ENCODE assay signal across 1 cellular context in the genomic region with DNA sequence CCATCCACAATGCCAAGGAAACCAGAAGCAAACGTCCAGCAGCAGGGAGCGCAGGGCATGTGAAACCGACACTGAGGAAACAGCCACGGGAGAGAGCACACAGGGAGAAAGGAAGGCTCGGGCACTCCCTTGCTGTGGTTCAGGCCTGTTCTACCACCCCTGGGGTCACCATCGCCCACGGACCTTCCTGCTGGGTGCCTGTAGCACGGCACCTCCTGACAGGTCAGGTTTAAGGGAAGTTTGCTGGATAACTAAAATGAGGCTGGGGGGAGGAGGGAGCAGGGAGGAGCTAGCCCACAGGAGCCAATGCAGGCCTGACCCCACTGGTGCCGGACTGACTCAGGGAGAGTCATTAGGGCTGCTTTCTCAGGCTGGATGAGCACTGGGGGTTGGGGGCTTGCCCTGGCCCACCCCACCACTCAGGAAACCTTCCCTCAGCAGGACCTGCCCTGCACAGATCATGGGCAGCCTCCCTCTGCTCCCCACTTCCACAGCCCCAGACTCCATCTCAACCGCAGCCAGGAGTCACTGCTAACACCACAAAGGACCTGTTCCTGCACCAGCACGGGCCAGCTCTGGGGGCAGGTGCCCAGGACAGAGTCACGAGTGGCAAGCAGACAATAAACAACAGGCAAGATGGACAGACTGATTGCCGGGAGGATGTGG.
TF ChIP-seq lines count a peak whose summit lies in the region.

No MANE protein-coding gene starts in this region.

TF ChIP-seq in K562, 482 proteins besides CTCF, POLR2A, EP300 and RAD21:
- TF ChIP-seq, protein P1, sequence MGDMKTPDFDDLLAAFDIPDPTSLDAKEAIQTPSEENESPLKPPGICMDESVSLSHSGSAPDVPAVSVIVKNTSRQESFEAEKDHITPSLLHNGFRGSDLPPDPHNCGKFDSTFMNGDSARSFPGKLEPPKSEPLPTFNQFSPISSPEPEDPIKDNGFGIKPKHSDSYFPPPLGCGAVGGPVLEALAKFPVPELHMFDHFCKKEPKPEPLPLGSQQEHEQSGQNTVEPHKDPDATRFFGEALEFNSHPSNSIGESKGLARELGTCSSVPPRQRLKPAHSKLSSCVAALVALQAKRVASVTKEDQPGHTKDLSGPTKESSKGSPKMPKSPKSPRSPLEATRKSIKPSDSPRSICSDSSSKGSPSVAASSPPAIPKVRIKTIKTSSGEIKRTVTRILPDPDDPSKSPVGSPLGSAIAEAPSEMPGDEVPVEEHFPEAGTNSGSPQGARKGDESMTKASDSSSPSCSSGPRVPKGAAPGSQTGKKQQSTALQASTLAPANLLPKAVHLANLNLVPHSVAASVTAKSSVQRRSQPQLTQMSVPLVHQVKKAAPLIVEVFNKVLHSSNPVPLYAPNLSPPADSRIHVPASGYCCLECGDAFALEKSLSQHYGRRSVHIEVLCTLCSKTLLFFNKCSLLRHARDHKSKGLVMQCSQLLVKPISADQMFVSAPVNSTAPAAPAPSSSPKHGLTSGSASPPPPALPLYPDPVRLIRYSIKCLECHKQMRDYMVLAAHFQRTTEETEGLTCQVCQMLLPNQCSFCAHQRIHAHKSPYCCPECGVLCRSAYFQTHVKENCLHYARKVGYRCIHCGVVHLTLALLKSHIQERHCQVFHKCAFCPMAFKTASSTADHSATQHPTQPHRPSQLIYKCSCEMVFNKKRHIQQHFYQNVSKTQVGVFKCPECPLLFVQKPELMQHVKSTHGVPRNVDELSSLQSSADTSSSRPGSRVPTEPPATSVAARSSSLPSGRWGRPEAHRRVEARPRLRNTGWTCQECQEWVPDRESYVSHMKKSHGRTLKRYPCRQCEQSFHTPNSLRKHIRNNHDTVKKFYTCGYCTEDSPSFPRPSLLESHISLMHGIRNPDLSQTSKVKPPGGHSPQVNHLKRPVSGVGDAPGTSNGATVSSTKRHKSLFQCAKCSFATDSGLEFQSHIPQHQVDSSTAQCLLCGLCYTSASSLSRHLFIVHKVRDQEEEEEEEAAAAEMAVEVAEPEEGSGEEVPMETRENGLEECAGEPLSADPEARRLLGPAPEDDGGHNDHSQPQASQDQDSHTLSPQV (IDR thresholded peaks at IDR 0.05), result no peak
- TF ChIP-seq ZNF232 (CRISPR knock-in tag; IDR thresholded peaks at IDR 0.05) (no peak), RBFOX2 (IDR thresholded peaks at IDR 0.05; ENCODE audit: low read depth, low read length) (peak; percentile 50), ZNF263 (CRISPR knock-in tag; IDR thresholded peaks at IDR 0.05; ENCODE audit: borderline replicate concordance) (0 out of 2 replicates have a peak, but pooled peaks have one; percentile 40), DIDO1 (tag; IDR thresholded peaks at IDR 0.05; ENCODE audit: low read depth) (no peak), PHF21A (IDR thresholded peaks at IDR 0.05; ENCODE audit: borderline replicate concordance, low read depth) (no peak)
- TF ChIP-seq, protein P2, sequence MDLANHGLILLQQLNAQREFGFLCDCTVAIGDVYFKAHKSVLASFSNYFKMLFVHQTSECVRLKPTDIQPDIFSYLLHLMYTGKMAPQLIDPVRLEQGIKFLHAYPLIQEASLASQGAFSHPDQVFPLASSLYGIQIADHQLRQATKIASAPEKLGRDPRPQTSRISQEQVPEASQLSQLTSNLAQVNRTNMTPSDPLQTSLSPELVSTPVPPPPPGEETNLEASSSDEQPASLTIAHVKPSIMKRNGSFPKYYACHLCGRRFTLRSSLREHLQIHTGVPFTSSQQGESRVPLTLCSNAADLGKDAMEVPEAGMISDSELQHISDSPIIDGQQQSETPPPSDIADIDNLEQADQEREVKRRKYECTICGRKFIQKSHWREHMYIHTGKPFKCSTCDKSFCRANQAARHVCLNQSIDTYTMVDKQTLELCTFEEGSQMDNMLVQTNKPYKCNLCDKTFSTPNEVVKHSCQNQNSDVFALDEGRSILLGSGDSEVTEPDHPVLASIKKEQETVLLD (IDR thresholded peaks at IDR 0.05), result no peak
- TF ChIP-seq, protein P3, sequence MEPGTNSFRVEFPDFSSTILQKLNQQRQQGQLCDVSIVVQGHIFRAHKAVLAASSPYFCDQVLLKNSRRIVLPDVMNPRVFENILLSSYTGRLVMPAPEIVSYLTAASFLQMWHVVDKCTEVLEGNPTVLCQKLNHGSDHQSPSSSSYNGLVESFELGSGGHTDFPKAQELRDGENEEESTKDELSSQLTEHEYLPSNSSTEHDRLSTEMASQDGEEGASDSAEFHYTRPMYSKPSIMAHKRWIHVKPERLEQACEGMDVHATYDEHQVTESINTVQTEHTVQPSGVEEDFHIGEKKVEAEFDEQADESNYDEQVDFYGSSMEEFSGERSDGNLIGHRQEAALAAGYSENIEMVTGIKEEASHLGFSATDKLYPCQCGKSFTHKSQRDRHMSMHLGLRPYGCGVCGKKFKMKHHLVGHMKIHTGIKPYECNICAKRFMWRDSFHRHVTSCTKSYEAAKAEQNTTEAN (CRISPR knock-in tag; IDR thresholded peaks at IDR 0.05), result no peak
- TF ChIP-seq, protein P4, sequence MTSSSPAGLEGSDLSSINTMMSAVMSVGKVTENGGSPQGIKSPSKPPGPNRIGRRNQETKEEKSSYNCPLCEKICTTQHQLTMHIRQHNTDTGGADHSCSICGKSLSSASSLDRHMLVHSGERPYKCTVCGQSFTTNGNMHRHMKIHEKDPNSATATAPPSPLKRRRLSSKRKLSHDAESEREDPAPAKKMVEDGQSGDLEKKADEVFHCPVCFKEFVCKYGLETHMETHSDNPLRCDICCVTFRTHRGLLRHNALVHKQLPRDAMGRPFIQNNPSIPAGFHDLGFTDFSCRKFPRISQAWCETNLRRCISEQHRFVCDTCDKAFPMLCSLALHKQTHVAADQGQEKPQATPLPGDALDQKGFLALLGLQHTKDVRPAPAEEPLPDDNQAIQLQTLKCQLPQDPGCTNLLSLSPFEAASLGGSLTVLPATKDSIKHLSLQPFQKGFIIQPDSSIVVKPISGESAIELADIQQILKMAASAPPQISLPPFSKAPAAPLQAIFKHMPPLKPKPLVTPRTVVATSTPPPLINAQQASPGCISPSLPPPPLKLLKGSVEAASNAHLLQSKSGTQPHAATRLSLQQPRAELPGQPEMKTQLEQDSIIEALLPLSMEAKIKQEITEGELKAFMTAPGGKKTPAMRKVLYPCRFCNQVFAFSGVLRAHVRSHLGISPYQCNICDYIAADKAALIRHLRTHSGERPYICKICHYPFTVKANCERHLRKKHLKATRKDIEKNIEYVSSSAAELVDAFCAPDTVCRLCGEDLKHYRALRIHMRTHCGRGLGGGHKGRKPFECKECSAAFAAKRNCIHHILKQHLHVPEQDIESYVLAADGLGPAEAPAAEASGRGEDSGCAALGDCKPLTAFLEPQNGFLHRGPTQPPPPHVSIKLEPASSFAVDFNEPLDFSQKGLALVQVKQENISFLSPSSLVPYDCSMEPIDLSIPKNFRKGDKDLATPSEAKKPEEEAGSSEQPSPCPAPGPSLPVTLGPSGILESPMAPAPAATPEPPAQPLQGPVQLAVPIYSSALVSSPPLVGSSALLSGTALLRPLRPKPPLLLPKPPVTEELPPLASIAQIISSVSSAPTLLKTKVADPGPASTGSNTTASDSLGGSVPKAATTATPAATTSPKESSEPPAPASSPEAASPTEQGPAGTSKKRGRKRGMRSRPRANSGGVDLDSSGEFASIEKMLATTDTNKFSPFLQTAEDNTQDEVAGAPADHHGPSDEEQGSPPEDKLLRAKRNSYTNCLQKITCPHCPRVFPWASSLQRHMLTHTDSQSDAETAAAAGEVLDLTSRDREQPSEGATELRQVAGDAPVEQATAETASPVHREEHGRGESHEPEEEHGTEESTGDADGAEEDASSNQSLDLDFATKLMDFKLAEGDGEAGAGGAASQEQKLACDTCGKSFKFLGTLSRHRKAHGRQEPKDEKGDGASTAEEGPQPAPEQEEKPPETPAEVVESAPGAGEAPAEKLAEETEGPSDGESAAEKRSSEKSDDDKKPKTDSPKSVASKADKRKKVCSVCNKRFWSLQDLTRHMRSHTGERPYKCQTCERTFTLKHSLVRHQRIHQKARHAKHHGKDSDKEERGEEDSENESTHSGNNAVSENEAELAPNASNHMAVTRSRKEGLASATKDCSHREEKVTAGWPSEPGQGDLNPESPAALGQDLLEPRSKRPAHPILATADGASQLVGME (CRISPR knock-in tag; IDR thresholded peaks at IDR 0.05), result no peak
